8 cellular contexts compared by ENCODE assay signal in the genomic region with DNA sequence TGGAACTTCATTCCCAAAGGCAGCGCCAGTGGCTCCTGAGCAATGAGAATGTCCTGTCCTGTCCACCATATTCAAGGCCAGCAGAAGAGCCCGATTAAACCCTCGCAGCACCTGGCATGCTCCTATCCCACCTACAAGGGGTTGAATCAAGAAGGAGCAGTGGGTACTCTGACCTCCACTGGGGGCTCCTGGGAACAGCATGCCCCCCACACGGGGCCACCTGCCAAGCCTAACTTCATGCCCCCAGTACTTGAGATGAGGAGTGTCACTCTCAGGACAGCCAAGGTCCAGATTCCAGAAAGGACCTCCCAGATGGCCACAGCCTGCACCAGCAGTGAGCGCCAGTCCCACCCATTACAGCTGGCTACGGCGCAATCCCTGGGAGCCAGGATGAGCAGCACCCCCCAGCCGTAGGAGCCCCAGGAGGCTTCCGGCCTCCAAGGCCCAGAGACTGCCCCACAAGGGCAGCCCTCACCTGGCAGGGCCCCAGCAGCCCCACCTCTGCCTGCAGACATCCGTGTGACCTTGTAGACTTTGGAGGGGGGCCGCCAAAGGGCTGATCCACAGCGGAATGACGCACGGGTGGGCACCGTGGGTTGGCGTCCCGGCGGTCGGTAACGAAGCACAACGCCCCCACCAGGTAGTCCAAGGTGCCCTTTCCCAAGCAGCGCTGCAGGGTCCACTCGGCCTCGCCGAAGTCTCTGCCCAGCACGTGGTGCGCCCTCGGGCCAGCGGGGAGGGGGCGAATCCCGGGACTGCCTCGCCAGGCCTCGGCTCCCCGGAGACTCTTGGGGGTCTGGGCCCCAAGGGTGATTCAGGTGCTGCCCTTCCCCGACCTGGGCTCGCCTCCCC. TPM values are rescaled to one million over a fixed set of nuclear protein-coding genes. Genes with fewer than 3 reads are reported as not detected.
DNase-seq lines count a peak whose midpoint lies in the region; TF ChIP-seq lines count a peak whose summit lies in the region.

No MANE protein-coding gene starts in this region.

- H3K9me2 ChIP-seq in OCI-LY7 (ENCODE audit: insufficient read depth, low read length), result no peaks in the 10 kb centered on the region

- intact Hi-C loops in OCI-LY7 (cut with micrococcal nuclease; ENCODE audit: unreplicated experiment), result no loop called here

- BruUV-seq in OCI-LY7 (replicated peaks; lab: Mats Ljungman, UMichigan), result no TSS peak

- H3K27me3 ChIP-seq in CD8-positive, alpha-beta memory T cell (ENCODE audit: insufficient read depth, low read length, poor library complexity, severe bottlenecking), result no peaks in the 10 kb centered on the region
- H3K27me3 ChIP-seq in endodermal cell (ENCODE audit: control insufficient read depth, insufficient read depth, low read length, poor library complexity, severe bottlenecking) (no peaks in the 10 kb centered on the region), osteoblast (ENCODE audit: insufficient read depth, low read length) (no peaks in the 10 kb centered on the region)

- DNase-seq in CD8-positive, alpha-beta memory T cell, result no peak
- DNase-seq in OCI-LY7 (ENCODE audit: low spot score) (no peak), endodermal cell (peak; percentile 57), osteoblast (ENCODE audit: insufficient read length, low spot score, missing footprints) (peak; percentile 57), mesenteric fat pad (ENCODE audit: low spot score) (no peak), NCI-H526 (lab: John Stamatoyannopoulos, UW) (no peak), H4 (ENCODE audit: low spot score) (no peak), NCI-H526 treated with DMSO at 0.1 percent for 48 hours (lab: John Stamatoyannopoulos, UW) (no peak)

- 93 to 94% methylated on average over 33 to 36 of the region's 36 CpGs for WGBS in endodermal cell (ENCODE audit: insufficient coverage in 1 of 2, insufficient read length in 1 of 2), 2 experiments

- peaks cover 20% of the 10 kb centered on the region for H3K36me3 ChIP-seq in CD8-positive, alpha-beta memory T cell (ENCODE audit: insufficient read depth, low read length)
- H3K36me3 ChIP-seq in OCI-LY7 (ENCODE audit: insufficient read depth, low read length), result peaks cover 66% of the 10 kb centered on the region
- H3K36me3 ChIP-seq in endodermal cell (ENCODE audit: control insufficient read depth, insufficient read depth, low read length), result peaks cover 36% of the 10 kb centered on the region
- H3K36me3 ChIP-seq in osteoblast (ENCODE audit: insufficient read depth, low read length), result peaks cover 17% of the 10 kb centered on the region

- POLR2A ChIA-PET in CD8-positive, alpha-beta memory T cell (lab: Charles Lee), result interaction anchor here (0.7 to 3.4 kb wide), 8 partner anchors 8 to 617 kb away, joined by 3 to 70 read pairs (median 10); partner anchors contain the start of genes ACAP1, ATP1B2, FXR2 and TMEM102
- POLR2A ChIA-PET in OCI-LY7 (lab: Charles Lee), result interaction anchor here (0.6 to 1.2 kb wide), 2 partner anchors 9 to 664 kb away, joined by 3 to 5 read pairs; no protein-coding TSS in a partner anchor

- H3K4me2 ChIP-seq in OCI-LY7 (ENCODE audit: low read length) (peak overlapping the region; percentile 94; the same call in 1 of the 2 replicates), osteoblast (ENCODE audit: insufficient read depth, low read length) (peak overlapping the region; percentile 97)

- peaks cover 5% of the 10 kb centered on the region; the same call in 1 of the 2 replicates for H3K79me2 ChIP-seq in OCI-LY7 (ENCODE audit: insufficient read depth, low read depth, low read length)
- H3K79me2 ChIP-seq in osteoblast (ENCODE audit: insufficient read depth, low read length), result peaks cover 64% of the 10 kb centered on the region

- peaks cover 58 to 68% (median 61%) of the 10 kb centered on the region in 3 donors for H3K4me1 Mint-ChIP-seq in CD8-positive, alpha-beta memory T cell
- peaks cover 17% of the 10 kb centered on the region for H3K4me1 Mint-ChIP-seq in endodermal cell

- peak overlapping the region; percentile 95 for H3K9ac ChIP-seq in endodermal cell (ENCODE audit: extremely low read depth, low read length, poor library complexity, severe bottlenecking)

- H3K27ac ChIP-seq in CD8-positive, alpha-beta memory T cell (ENCODE audit: low read depth, low read length), result peak overlapping the region; percentile 98
- H3K27ac ChIP-seq in OCI-LY7 (ENCODE audit: low read depth, low read length, poor library complexity, severe bottlenecking) (no peak overlapping the region), endodermal cell (ENCODE audit: low read depth, low read length) (peak overlapping the region; percentile 98), osteoblast (ENCODE audit: low read depth, low read length) (peak overlapping the region; percentile 99)

- CTCF ChIA-PET in CD8-positive, alpha-beta memory T cell (lab: Charles Lee), result interaction anchor here (1.2 to 3.8 kb wide), 6 partner anchors 8 to 147 kb away, joined by 3 to 33 read pairs (median 13); partner anchors contain the start of genes SENP3, TMEM102, TP53 and WRAP53
- CTCF ChIA-PET in OCI-LY7 (lab: Charles Lee; ENCODE audit: unreplicated experiment), result no interaction called here

- H3K9me3 Mint-ChIP-seq in CD8-positive, alpha-beta memory T cell, result no peaks in the 10 kb centered on the region
- H3K9me3 Mint-ChIP-seq in endodermal cell, result no peaks in the 10 kb centered on the region

- H3K27ac Mint-ChIP-seq in CD8-positive, alpha-beta memory T cell, result peak overlapping the region; percentile 12 to 100 (median 60)
- H3K27ac Mint-ChIP-seq in endodermal cell, result peak overlapping the region; percentile 100

- peaks cover 0 to 4% of the 10 kb centered on the region in 2 donors for H3K27me3 Mint-ChIP-seq in CD8-positive, alpha-beta memory T cell
- no peaks in the 10 kb centered on the region for H3K27me3 Mint-ChIP-seq in endodermal cell (ENCODE audit: insufficient read depth)

- H3K4me3 Mint-ChIP-seq in CD8-positive, alpha-beta memory T cell, result peak overlapping the region; percentile 56 to 100 (median 99)
- peak overlapping the region; percentile 79 for H3K4me3 Mint-ChIP-seq in endodermal cell

- H3K4me1 ChIP-seq in CD8-positive, alpha-beta memory T cell (ENCODE audit: insufficient read depth, low read length), result peaks cover 42% of the 10 kb centered on the region
- H3K4me1 ChIP-seq in OCI-LY7 (ENCODE audit: insufficient read depth, low read length, poor library complexity, severe bottlenecking), result peaks cover 39% of the 10 kb centered on the region
- peaks cover 3% of the 10 kb centered on the region for H3K4me1 ChIP-seq in endodermal cell (ENCODE audit: control insufficient read depth, insufficient read depth, low read length)
- H3K4me1 ChIP-seq in osteoblast (ENCODE audit: insufficient read depth, low read length), result peaks cover 56% of the 10 kb centered on the region

- TF ChIP-seq CTCF in OCI-LY7 (conservative IDR thresholded peaks at IDR 0.05; ENCODE audit: low read length) (0 out of 2 replicates have a peak, but pooled peaks have one; percentile 14), endodermal cell (conservative IDR thresholded peaks at IDR 0.05) (no peak), osteoblast (IDR thresholded peaks at IDR 0.05; ENCODE audit: extremely low read depth, low read depth, low read length) (no peak)

- H4K20me1 ChIP-seq in OCI-LY7 (ENCODE audit: insufficient read depth, low read length) (no peaks in the 10 kb centered on the region), osteoblast (ENCODE audit: insufficient read depth, low read length) (peaks cover 14% of the 10 kb centered on the region)

- peak overlapping the region; percentile 98 for H3K4me3 ChIP-seq in CD8-positive, alpha-beta memory T cell (ENCODE audit: low read length)
- H3K4me3 ChIP-seq in OCI-LY7 (ENCODE audit: low read depth, low read length, poor library complexity, severe bottlenecking), result peak overlapping the region; percentile 75
- H3K4me3 ChIP-seq in endodermal cell (ENCODE audit: low read length), result no peak overlapping the region
- peak overlapping the region; percentile 92 for H3K4me3 ChIP-seq in osteoblast (ENCODE audit: insufficient read depth, low read length)

- peaks cover 0 to 36% (median 6%) of the 10 kb centered on the region in 3 donors for H3K36me3 Mint-ChIP-seq in CD8-positive, alpha-beta memory T cell
- peaks cover 28% of the 10 kb centered on the region for H3K36me3 Mint-ChIP-seq in endodermal cell (ENCODE audit: low read depth)

- H2AFZ ChIP-seq in OCI-LY7 (ENCODE audit: low read length) (no peak overlapping the region), osteoblast (ENCODE audit: low read length) (no peak overlapping the region)

- H3K9me3 ChIP-seq in CD8-positive, alpha-beta memory T cell (ENCODE audit: low read length), result no peaks in the 10 kb centered on the region
- no peaks in the 10 kb centered on the region for H3K9me3 ChIP-seq in OCI-LY7 (ENCODE audit: low read length)
- H3K9me3 ChIP-seq in endodermal cell (ENCODE audit: control insufficient read depth, low read length), result no peaks in the 10 kb centered on the region
- H3K9me3 ChIP-seq in osteoblast (ENCODE audit: low read depth, low read length), result no peaks in the 10 kb centered on the region

RNA-seq across cellular contexts. Expression of gene MPDU1, which starts 1.0 kb away (rescaled TPM):
- 100 to 1,000 TPM; 115 to 124 TPM for total RNA-seq in CD8-positive, alpha-beta memory T cell
- polyA plus RNA-seq in CD8-positive, alpha-beta memory T cell, result 40.5 TPM
- 30.4 and 34.5 TPM in 2 replicates for total RNA-seq in OCI-LY7 (2014; rRNA removed; shearing (Covaris generic))
- total RNA-seq in OCI-LY7 (2022) (21.3 and 26.1 TPM in 2 replicates), endodermal cell (10 to 100 TPM; 47.4 to 56.6 TPM), osteoblast (60.1 and 64.1 TPM in 2 replicates), mesenteric fat pad (55.2 TPM)
- 57.7 TPM for polyA plus RNA-seq in endodermal cell (2013, experiment 1 of 2)
- 50.7 TPM for polyA plus RNA-seq in endodermal cell (2013, experiment 2 of 2)
- total RNA-seq in H4 (2014; rRNA removed; shearing (Covaris generic)), result 146 and 193 TPM in 2 replicates

RNA-seq across cellular contexts. Expression of gene CD68, which starts 3.2 kb away (rescaled TPM):
- 10 to 100 TPM; 11.1 to 12.7 TPM for total RNA-seq in CD8-positive, alpha-beta memory T cell
- 1.2 TPM for polyA plus RNA-seq in CD8-positive, alpha-beta memory T cell
- 0.10 and 0.54 TPM in 2 replicates for total RNA-seq in OCI-LY7 (2014; rRNA removed; shearing (Covaris generic))
- 0.44 and 0.72 TPM in 2 replicates for total RNA-seq in OCI-LY7 (2022)
- total RNA-seq in endodermal cell, result under 1 TPM in 1 of 2 donors, not detected in 1; 0.44 TPM
- not detected for polyA plus RNA-seq in endodermal cell (2013, experiment 1 of 2)
- 0.25 TPM for polyA plus RNA-seq in endodermal cell (2013, experiment 2 of 2)
- total RNA-seq in osteoblast, result 31.8 and 55.7 TPM in 2 replicates
- total RNA-seq in mesenteric fat pad, result 286 TPM
- 19.9 and 21.6 TPM in 2 replicates for total RNA-seq in H4 (2014; rRNA removed; shearing (Covaris generic))

RNA-seq across cellular contexts. Expression of gene SOX15, which starts 7.3 kb away (rescaled TPM):
- total RNA-seq in CD8-positive, alpha-beta memory T cell, result under 1 TPM; 0.29 to 0.31 TPM
- not detected for polyA plus RNA-seq in CD8-positive, alpha-beta memory T cell
- 0.23 and 1.6 TPM in 2 replicates for total RNA-seq in OCI-LY7 (2014; rRNA removed; shearing (Covaris generic))
- total RNA-seq in OCI-LY7 (2022), result 0.57 and 0.84 TPM in 2 replicates
- 1 to 10 TPM; 6.4 to 7.3 TPM for total RNA-seq in endodermal cell
- polyA plus RNA-seq in endodermal cell (2013, experiment 1 of 2), result 1.1 TPM
- polyA plus RNA-seq in endodermal cell (2013, experiment 2 of 2), result 1.0 TPM
- total RNA-seq in osteoblast, result 0.59 and 0.72 TPM in 2 replicates
- total RNA-seq in mesenteric fat pad, result not detected
- total RNA-seq in H4 (2014; rRNA removed; shearing (Covaris generic)), result not detected in 2 replicates

RNA-seq across cellular contexts. Expression of gene SENP3, which starts 20.9 kb away (rescaled TPM):
- total RNA-seq in CD8-positive, alpha-beta memory T cell, result 100 to 1,000 TPM; 111 to 121 TPM
- polyA plus RNA-seq in CD8-positive, alpha-beta memory T cell, result 12.0 TPM
- total RNA-seq in OCI-LY7 (2014; rRNA removed; shearing (Covaris generic)), result 100 and 102 TPM in 2 replicates
- total RNA-seq in OCI-LY7 (2022) (62.4 and 77.6 TPM in 2 replicates), endodermal cell (10 to 100 TPM; 71.5 to 82.3 TPM), osteoblast (54.2 and 68.0 TPM in 2 replicates), mesenteric fat pad (48.7 TPM)
- 81.6 TPM for polyA plus RNA-seq in endodermal cell (2013, experiment 1 of 2)
- 69.2 TPM for polyA plus RNA-seq in endodermal cell (2013, experiment 2 of 2)
- 59.5 and 61.3 TPM in 2 replicates for total RNA-seq in H4 (2014; rRNA removed; shearing (Covaris generic))

RNA-seq across cellular contexts. Expression of gene TNFSF13, which starts 24.1 kb away (rescaled TPM):
- 1 to 10 TPM in 1 of 2 experiments, under 1 TPM in 1; 0.80 to 1.6 TPM for total RNA-seq in CD8-positive, alpha-beta memory T cell
- not detected for polyA plus RNA-seq in CD8-positive, alpha-beta memory T cell
- 0.49 and 0.98 TPM in 2 replicates for total RNA-seq in OCI-LY7 (2014; rRNA removed; shearing (Covaris generic))
- 4.8 and 6.0 TPM in 2 replicates for total RNA-seq in OCI-LY7 (2022)
- total RNA-seq in endodermal cell, result 1 to 10 TPM; 1.7 to 3.0 TPM
- polyA plus RNA-seq in endodermal cell (2013, experiment 1 of 2), result 0.46 TPM
- 1.4 TPM for polyA plus RNA-seq in endodermal cell (2013, experiment 2 of 2)
- 0.59 and 1.1 TPM in 2 replicates for total RNA-seq in osteoblast
- total RNA-seq in mesenteric fat pad, result 26.3 TPM
- total RNA-seq in H4 (2014; rRNA removed; shearing (Covaris generic)), result 0.43 TPM in 1 of 2 replicates, not detected in the other

Comparison
In these comparisons a context has a peak if more than half of its experiments do, and no peak if none do; other contexts are left out.
1. DNase-seq: peak in endodermal cell (single experiment) and osteoblast (single experiment); none in CD8-positive, alpha-beta memory T cell (0 of 5), OCI-LY7 (single experiment), mesenteric fat pad (single experiment), NCI-H526 (0 of 2), H4 (single experiment) and NCI-H526 treated with DMSO at 0.1 percent for 48 hours (single experiment).
2. RNA of gene CD68, which starts 3.2 kb away (total RNA-seq): 286 TPM in mesenteric fat pad (single experiment), 31.8 to 55.7 TPM in osteoblast, 19.9 to 21.6 TPM in H4 and 11.1 to 12.7 TPM in CD8-positive, alpha-beta memory T cell; 0.10 to 0.72 TPM in OCI-LY7 and 0.44 TPM in endodermal cell; every median in the first group is over 4 times any median in the second.